10 cellular contexts compared by ENCODE assay signal in the genomic region with DNA sequence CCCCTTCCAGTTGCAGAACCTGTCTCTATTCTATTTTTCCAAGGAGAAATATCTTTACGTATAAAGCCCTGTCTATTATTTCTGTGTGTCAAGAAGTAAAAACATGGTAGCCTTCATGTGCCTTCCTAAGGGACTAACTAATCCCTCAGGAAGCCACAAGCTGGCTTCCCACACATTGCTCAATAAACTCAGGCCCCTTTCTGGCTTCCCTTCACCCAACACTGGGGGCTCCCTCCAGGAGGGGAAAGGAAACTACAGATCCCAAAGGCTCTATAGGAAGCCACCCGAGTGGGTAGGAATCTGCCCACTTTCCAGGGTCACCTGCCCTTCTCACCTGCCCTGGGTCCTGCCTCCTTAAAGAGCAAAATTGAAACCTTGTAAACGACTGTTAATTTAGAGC. TPM values are rescaled to one million over a fixed set of nuclear protein-coding genes. Genes with fewer than 3 reads are reported as not detected.
DNase-seq lines count a peak whose midpoint lies in the region; ATAC-seq, FAIRE-seq and TF ChIP-seq lines count a peak whose summit lies in the region.
"Had no signal": no experiment of that assay in that cellular context is flagged by ENCODE, and none has a peak within 500 bp of the region (broad histone marks: within the 10 kb centered on the region; RNA-seq: fewer than 3 reads in every experiment).

No MANE protein-coding gene starts in this region.

- dilution Hi-C loops in keratinocyte (cut with MboI; ENCODE audit: extremely low pct_ligation_motif_present, low sequenced_read_pairs), result no loop called here

- peaks cover 17% of the 10 kb centered on the region for H4K20me1 ChIP-seq in keratinocyte (ENCODE audit: control insufficient read depth, extremely low read depth, insufficient read depth, low read length)

- POLR2A ChIA-PET in activated B cell treated with CpG ODN at 0.5 μM for 24 hours (lab: Charles Lee), result no interaction called here

- H3K9me3 ChIP-seq in keratinocyte (ENCODE audit: control insufficient read depth, low read depth, low read length), result no peaks in the 10 kb centered on the region
- H3K9me3 ChIP-seq in thoracic aorta, result no peaks in the 10 kb centered on the region

- H3K4me1 Mint-ChIP-seq in activated B cell treated with CpG ODN at 0.5 μM for 24 hours, result peaks cover 68% of the 10 kb centered on the region

- H3K79me2 ChIP-seq in keratinocyte (ENCODE audit: control insufficient read depth, insufficient read depth, low read length), result peaks cover 18% of the 10 kb centered on the region

- no peak overlapping the region for H3K27ac ChIP-seq in keratinocyte (ENCODE audit: control insufficient read depth, insufficient read depth, low read length)
- H3K27ac ChIP-seq in thoracic aorta, result no peak overlapping the region

- no peak overlapping the region for H2AFZ ChIP-seq in keratinocyte (ENCODE audit: control insufficient read depth, low read length)

- H3K36me3 ChIP-seq in keratinocyte (ENCODE audit: control insufficient read depth in 2 of 2, extremely low read depth in 1 of 2, insufficient read depth in 2 of 2, low read length in 2 of 2) (peaks cover 6 to 18% of the 10 kb centered on the region in 2 experiments), thoracic aorta (peaks cover 14% of the 10 kb centered on the region)

- peaks cover 72% of the 10 kb centered on the region for H3K36me3 Mint-ChIP-seq in activated B cell treated with CpG ODN at 0.5 μM for 24 hours (ENCODE audit: low read depth)

- no peaks in the 10 kb centered on the region for H3K27me3 ChIP-seq in keratinocyte (ENCODE audit: control insufficient read depth, extremely low read depth, insufficient read depth, low read length)
- no peaks in the 10 kb centered on the region for H3K27me3 ChIP-seq in thoracic aorta (replicated peaks; ENCODE audit: insufficient read depth)

- no peaks in the 10 kb centered on the region for H3K27me3 Mint-ChIP-seq in activated B cell treated with CpG ODN at 0.5 μM for 24 hours

- peak overlapping the region; percentile 15 for H3K4me3 Mint-ChIP-seq in activated B cell treated with CpG ODN at 0.5 μM for 24 hours

- peaks cover 42% of the 10 kb centered on the region for H3K4me1 ChIP-seq in keratinocyte (ENCODE audit: control insufficient read depth, extremely low read depth, insufficient read depth, low read length)
- H3K4me1 ChIP-seq in thoracic aorta (ENCODE audit: control insufficient read depth in 1 of 2, low read depth in 2 of 2), result peaks cover 22 to 51% of the 10 kb centered on the region in 2 donors

- no peak overlapping the region for H3K9ac ChIP-seq in keratinocyte (ENCODE audit: control insufficient read depth, extremely low read depth, insufficient read depth, low read length)

- H3K9me3 Mint-ChIP-seq in activated B cell treated with CpG ODN at 0.5 μM for 24 hours, result no peaks in the 10 kb centered on the region

- H3K27ac Mint-ChIP-seq in activated B cell treated with CpG ODN at 0.5 μM for 24 hours, result peak overlapping the region; percentile 41

- TF ChIP-seq CTCF in activated B cell treated with CpG ODN at 0.5 μM for 24 hours (IDR thresholded peaks at IDR 0.05) (no peak), keratinocyte (optimal IDR thresholded peaks at IDR 0.05 in 1 of 3, IDR thresholded peaks at IDR 0.05 in 1 of 3, conservative IDR thresholded peaks at IDR 0.05 in 1 of 3; ENCODE audit: extremely low read depth in 1 of 3, insufficient read depth in 2 of 3, low read length in 3 of 3) (no peak), thoracic aorta (IDR thresholded peaks at IDR 0.05) (no peak)

- intact Hi-C loops in activated B cell treated with CpG ODN at 0.5 μM for 24 hours (cut with micrococcal nuclease), result loop anchor here (1.0 kb wide), 1 partner anchor 53 kb away; no protein-coding TSS in a partner anchor

- H3K4me3 ChIP-seq in keratinocyte (ENCODE audit: control insufficient read depth in 2 of 3, extremely low read depth in 1 of 3, insufficient read depth in 2 of 3, low read depth in 1 of 3, low read length in 3 of 3) (no peak overlapping the region), thoracic aorta (peak overlapping the region; percentile 20)

- no peak for ATAC-seq in activated B cell treated with CpG ODN at 0.5 μM for 24 hours (ENCODE audit: low read depth)
- no peak for ATAC-seq in thoracic aorta (ENCODE audit: insufficient number of reproducible peaks, low FRiP score, low read depth)
- no peak for ATAC-seq in HG03565 (IDR thresholded peaks at IDR 0.05; ENCODE audit: unreplicated experiment)
- ATAC-seq in HG02870 (IDR thresholded peaks at IDR 0.05; ENCODE audit: unreplicated experiment), result no peak

- peak overlapping the region; percentile 60 for H3K4me2 ChIP-seq in keratinocyte (ENCODE audit: control insufficient read depth, extremely low read depth, insufficient read depth, low read depth, low read length)

- DNase-seq in activated T-cell treated with anti-CD3 and anti-CD28 coated beads, Interleukin-2, amount 50 U/mL, for 1 hour, result peak; percentile 14
- DNase-seq in activated T-cell treated with anti-CD3 and anti-CD28 coated beads, Interleukin-2, amount 50 U/mL, for 48 hours, result no peak
- no peak for DNase-seq in activated B cell treated with CpG ODN at 0.5 μM for 24 hours
- DNase-seq in keratinocyte (ENCODE audit: low read depth, low spot score), result no peak
- no peak for DNase-seq in thoracic aorta (ENCODE audit: low spot score)
- DNase-seq in retina, result no peak
- DNase-seq: activated effector memory CD4-positive, alpha-beta T cell treated with Interleukin-2 at 50 U/mL for 16 hours; foreskin melanocyte had no signal

- FAIRE-seq in keratinocyte (lab: Jason Lieb, UNC), result no peak

- H3K9me1 ChIP-seq in keratinocyte (ENCODE audit: control insufficient read depth, extremely low read depth, insufficient read depth, low read length), result peaks cover 10% of the 10 kb centered on the region

- CTCF ChIA-PET in activated B cell treated with CpG ODN at 0.5 μM for 24 hours (lab: Charles Lee), result interaction anchor here (1.8 kb wide), 1 partner anchor 394 kb away, joined by 3 read pairs; no protein-coding TSS in a partner anchor

RNA-seq across cellular contexts. Expression of gene TLE3, which starts 4.6 kb away (rescaled TPM):
- total RNA-seq in activated B cell treated with CpG ODN at 0.5 μM for 24 hours (106 and 110 TPM in 2 replicates), thoracic aorta (100 to 1,000 TPM in 1 of 2 donors, 10 to 100 TPM in 1; 78.3 to 124 TPM)
- polyA plus RNA-seq in keratinocyte, result 8.3 to 23.9 TPM (median 10.9 TPM) in 3 replicates
- 46.1 TPM for polyA plus RNA-seq in keratinocyte (2011; ENCODE audit: low read depth)
- polyA plus RNA-seq in keratinocyte (2011; cell fraction: cytosol; rRNA removed), result 8.0 and 14.8 TPM in 2 replicates
- polyA plus RNA-seq in keratinocyte (2011; cell fraction: nucleus; rRNA removed), result 43.0 and 48.2 TPM in 2 replicates
- polyA plus RNA-seq in keratinocyte (2012; ENCODE audit: low replicate concordance), result 26.1 and 43.9 TPM in 2 replicates
- 27.2 to 54.5 TPM (median 38.6 TPM) in 3 replicates for polyA minus RNA-seq in keratinocyte
- polyA minus RNA-seq in keratinocyte (2011; cell fraction: cytosol; rRNA and poly(A)+ RNA removed), result 30.5 TPM
- 57.5 and 64.5 TPM in 2 replicates for polyA minus RNA-seq in keratinocyte (2011; cell fraction: nucleus; rRNA and poly(A)+ RNA removed)
